Comparison of ENCODE assay signal across 16 cellular contexts in genomic region chr13:106683179-106683578, GRCh38.
"Had no signal": no experiment of that assay in that cellular context is flagged by ENCODE, and none has a peak within 500 bp of the region (broad histone marks: within the 10 kb centered on the region; RNA-seq: fewer than 3 reads in every experiment).

No MANE protein-coding gene starts in this region.

- H3K27ac ChIP-seq: colonic mucosa, spleen, stomach, testis, VCaP had no signal

- H3K9me3 ChIP-seq: colonic mucosa, spleen, stomach, testis had no signal

- H3K4me3 Mint-ChIP-seq: activated CD4-positive, alpha-beta memory T cell treated with anti-CD3 and anti-CD28 coated beads for 36 hours; activated CD8-positive, alpha-beta memory T cell treated with anti-CD3 and anti-CD28 coated beads, Interleukin-2, amount 10 ng/mL, durations not matched to agents 7 days and 5 days; activated T-cell treated with anti-CD3 and anti-CD28 coated beads, Interleukin-2, amount 50 U/mL, for 24 hours; nephron had no signal

- H3K36me3 ChIP-seq: colonic mucosa, spleen, stomach had no signal

- H3K4me1 ChIP-seq: colonic mucosa had no signal

- ATAC-seq: activated CD8-positive, alpha-beta memory T cell treated with anti-CD3 and anti-CD28 coated beads, Interleukin-2, amount 10 ng/mL, durations not matched to agents 7 days and 5 days; left ventricle myocardium superior; sciatic nerve had no signal

- H3K9me3 Mint-ChIP-seq: activated CD4-positive, alpha-beta memory T cell treated with anti-CD3 and anti-CD28 coated beads for 36 hours; activated T-cell treated with anti-CD3 and anti-CD28 coated beads, Interleukin-2, amount 50 U/mL, for 24 hours; nephron had no signal

- H3K4me3 ChIP-seq: colonic mucosa, spleen, stomach, testis had no signal

- DNase-seq: activated CD4-positive, alpha-beta memory T cell treated with anti-CD3 and anti-CD28 coated beads for 36 hours; activated CD4-positive, alpha-beta T cell treated with anti-CD3 and anti-CD28 coated beads for 1 hour; activated CD8-positive, alpha-beta memory T cell treated with anti-CD3 and anti-CD28 coated beads, Interleukin-2, amount 10 ng/mL, durations not matched to agents 7 days and 5 days; activated effector memory CD4-positive, alpha-beta T cell treated with Interleukin-2 at 50 U/mL for 16 hours; activated naive CD4-positive, alpha-beta T cell treated with anti-CD3 and anti-CD28 coated beads, Interleukin-2, amount 50 U/mL, for 16 hours; activated T-cell treated with anti-CD3 and anti-CD28 coated beads, Interleukin-2, amount 50 U/mL, for 24 hours; colonic mucosa; hippocampal formation; left ventricle myocardium superior; mesenchymal stem cell; spleen; stomach; testis had no signal

- H3K4me1 Mint-ChIP-seq: activated CD8-positive, alpha-beta memory T cell treated with anti-CD3 and anti-CD28 coated beads, Interleukin-2, amount 10 ng/mL, durations not matched to agents 7 days and 5 days had no signal

- H3K27me3 ChIP-seq: colonic mucosa, spleen, stomach, testis had no signal

- H3K27ac Mint-ChIP-seq: activated CD4-positive, alpha-beta memory T cell treated with anti-CD3 and anti-CD28 coated beads for 36 hours; activated CD8-positive, alpha-beta memory T cell treated with anti-CD3 and anti-CD28 coated beads, Interleukin-2, amount 10 ng/mL, durations not matched to agents 7 days and 5 days; activated T-cell treated with anti-CD3 and anti-CD28 coated beads, Interleukin-2, amount 50 U/mL, for 24 hours had no signal

- H3K27me3 Mint-ChIP-seq: activated CD4-positive, alpha-beta memory T cell treated with anti-CD3 and anti-CD28 coated beads for 36 hours; activated CD8-positive, alpha-beta memory T cell treated with anti-CD3 and anti-CD28 coated beads, Interleukin-2, amount 10 ng/mL, durations not matched to agents 7 days and 5 days had no signal

- H3K36me3 Mint-ChIP-seq: activated CD4-positive, alpha-beta memory T cell treated with anti-CD3 and anti-CD28 coated beads for 36 hours; activated CD8-positive, alpha-beta memory T cell treated with anti-CD3 and anti-CD28 coated beads, Interleukin-2, amount 10 ng/mL, durations not matched to agents 7 days and 5 days had no signal
